1 cellular context compared by ENCODE assay signal in the genomic region with DNA sequence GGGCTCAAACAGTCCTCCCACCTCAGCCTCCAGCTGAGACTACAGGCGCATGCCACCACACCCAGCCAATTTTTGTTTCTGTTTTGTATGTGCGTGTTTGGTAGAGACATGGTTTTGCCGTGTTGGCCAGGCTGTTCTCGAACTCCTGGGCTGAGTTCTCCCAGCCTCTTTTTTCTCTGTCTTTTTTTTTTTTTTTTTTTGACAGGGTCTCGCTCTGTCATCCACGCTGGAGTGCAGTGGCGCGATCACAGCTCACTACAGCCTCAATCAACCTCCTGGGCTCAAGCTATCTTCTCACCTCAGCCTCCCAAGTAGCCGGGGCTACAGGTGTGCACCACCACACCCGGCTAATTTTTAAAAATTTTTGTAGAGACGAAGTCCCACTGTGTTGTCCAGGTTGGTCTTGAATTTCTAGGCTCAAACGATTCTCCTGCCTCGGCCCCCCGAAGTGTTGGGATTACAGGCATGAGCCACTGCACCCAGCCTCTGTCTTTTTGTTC.
TF ChIP-seq lines count a peak whose summit lies in the region.

No MANE protein-coding gene starts in this region.

TF ChIP-seq in GM23338, 12 proteins besides CTCF, POLR2A, EP300 and RAD21 (continued from another document):
- TF ChIP-seq, protein P1, sequence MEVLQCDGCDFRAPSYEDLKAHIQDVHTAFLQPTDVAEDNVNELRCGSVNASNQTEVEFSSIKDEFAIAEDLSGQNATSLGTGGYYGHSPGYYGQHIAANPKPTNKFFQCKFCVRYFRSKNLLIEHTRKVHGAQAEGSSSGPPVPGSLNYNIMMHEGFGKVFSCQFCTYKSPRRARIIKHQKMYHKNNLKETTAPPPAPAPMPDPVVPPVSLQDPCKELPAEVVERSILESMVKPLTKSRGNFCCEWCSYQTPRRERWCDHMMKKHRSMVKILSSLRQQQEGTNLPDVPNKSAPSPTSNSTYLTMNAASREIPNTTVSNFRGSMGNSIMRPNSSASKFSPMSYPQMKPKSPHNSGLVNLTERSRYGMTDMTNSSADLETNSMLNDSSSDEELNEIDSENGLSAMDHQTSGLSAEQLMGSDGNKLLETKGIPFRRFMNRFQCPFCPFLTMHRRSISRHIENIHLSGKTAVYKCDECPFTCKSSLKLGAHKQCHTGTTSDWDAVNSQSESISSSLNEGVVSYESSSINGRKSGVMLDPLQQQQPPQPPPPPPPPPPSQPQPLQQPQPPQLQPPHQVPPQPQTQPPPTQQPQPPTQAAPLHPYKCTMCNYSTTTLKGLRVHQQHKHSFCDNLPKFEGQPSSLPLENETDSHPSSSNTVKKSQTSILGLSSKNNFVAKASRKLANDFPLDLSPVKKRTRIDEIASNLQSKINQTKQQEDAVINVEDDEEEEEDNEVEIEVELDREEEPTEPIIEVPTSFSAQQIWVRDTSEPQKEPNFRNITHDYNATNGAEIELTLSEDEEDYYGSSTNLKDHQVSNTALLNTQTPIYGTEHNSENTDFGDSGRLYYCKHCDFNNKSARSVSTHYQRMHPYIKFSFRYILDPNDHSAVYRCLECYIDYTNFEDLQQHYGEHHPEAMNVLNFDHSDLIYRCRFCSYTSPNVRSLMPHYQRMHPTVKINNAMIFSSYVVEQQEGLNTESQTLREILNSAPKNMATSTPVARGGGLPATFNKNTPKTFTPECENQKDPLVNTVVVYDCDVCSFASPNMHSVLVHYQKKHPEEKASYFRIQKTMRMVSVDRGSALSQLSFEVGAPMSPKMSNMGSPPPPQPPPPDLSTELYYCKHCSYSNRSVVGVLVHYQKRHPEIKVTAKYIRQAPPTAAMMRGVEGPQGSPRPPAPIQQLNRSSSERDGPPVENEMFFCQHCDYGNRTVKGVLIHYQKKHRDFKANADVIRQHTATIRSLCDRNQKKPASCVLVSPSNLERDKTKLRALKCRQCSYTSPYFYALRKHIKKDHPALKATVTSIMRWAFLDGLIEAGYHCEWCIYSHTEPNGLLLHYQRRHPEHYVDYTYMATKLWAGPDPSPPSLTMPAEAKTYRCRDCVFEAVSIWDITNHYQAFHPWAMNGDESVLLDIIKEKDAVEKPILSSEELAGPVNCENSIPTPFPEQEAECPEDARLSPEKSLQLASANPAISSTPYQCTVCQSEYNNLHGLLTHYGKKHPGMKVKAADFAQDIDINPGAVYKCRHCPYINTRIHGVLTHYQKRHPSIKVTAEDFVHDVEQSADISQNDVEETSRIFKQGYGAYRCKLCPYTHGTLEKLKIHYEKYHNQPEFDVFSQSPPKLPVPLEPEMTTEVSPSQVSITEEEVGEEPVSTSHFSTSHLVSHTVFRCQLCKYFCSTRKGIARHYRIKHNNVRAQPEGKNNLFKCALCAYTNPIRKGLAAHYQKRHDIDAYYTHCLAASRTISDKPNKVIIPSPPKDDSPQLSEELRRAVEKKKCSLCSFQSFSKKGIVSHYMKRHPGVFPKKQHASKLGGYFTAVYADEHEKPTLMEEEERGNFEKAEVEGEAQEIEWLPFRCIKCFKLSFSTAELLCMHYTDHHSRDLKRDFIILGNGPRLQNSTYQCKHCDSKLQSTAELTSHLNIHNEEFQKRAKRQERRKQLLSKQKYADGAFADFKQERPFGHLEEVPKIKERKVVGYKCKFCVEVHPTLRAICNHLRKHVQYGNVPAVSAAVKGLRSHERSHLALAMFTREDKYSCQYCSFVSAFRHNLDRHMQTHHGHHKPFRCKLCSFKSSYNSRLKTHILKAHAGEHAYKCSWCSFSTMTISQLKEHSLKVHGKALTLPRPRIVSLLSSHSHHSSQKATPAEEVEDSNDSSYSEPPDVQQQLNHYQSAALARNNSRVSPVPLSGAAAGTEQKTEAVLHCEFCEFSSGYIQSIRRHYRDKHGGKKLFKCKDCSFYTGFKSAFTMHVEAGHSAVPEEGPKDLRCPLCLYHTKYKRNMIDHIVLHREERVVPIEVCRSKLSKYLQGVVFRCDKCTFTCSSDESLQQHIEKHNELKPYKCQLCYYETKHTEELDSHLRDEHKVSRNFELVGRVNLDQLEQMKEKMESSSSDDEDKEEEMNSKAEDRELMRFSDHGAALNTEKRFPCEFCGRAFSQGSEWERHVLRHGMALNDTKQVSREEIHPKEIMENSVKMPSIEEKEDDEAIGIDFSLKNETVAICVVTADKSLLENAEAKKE (CRISPR knock-in tag; IDR thresholded peaks at IDR 0.05) = no peak
- TF ChIP-seq EZH2phosphoT487 (IDR thresholded peaks at IDR 0.05; ENCODE audit: unreplicated experiment) = no peak
- TF ChIP-seq STAT1 (IDR thresholded peaks at IDR 0.05; ENCODE audit: unreplicated experiment) = no peak
- TF ChIP-seq ZNF114 (CRISPR knock-in tag; IDR thresholded peaks at IDR 0.05) = no peak
- TF ChIP-seq ZNF331 (CRISPR knock-in tag; IDR thresholded peaks at IDR 0.05; ENCODE audit: low read depth) = no peak
- TF ChIP-seq POLR2AphosphoS5 (IDR thresholded peaks at IDR 0.05; ENCODE audit: low read depth) = no peak
- no peak for TF ChIP-seq CREB1 (CRISPR knock-in tag; IDR thresholded peaks at IDR 0.05; ENCODE audit: low read depth)
- TF ChIP-seq EZH2 (IDR thresholded peaks at IDR 0.05; ENCODE audit: low read depth, unreplicated experiment) = no peak
